Comparison of ENCODE assay signal across 8 cellular contexts in genomic region chr1:72284398-72285073, GRCh38.
DNase-seq lines count a peak whose midpoint lies in the region; ATAC-seq and TF ChIP-seq lines count a peak whose summit lies in the region.

No MANE protein-coding gene starts in this region.

- peaks cover 34% of the 10 kb centered on the region for H3K27me3 ChIP-seq in neutrophil

- peak overlapping the region; percentile 76 for H3K4me3 ChIP-seq in AG04449 (ENCODE audit: low read depth, low read length)
- H3K4me3 ChIP-seq in neutrophil (ENCODE audit: low read depth in 1 of 2, low read length in 1 of 2): peak overlapping the region; percentile 78 to 87

- CTCF ChIA-PET in AG04449 (lab: Yijun Ruan, JAX): interaction anchor here (1.0 kb wide), 1 partner anchor 97 kb away, joined by 3 read pairs; no protein-coding TSS in a partner anchor

- TF ChIP-seq CTCF in AG04449 (IDR thresholded peaks at IDR 0.05; ENCODE audit: insufficient read depth, low read length, missing control alignments): no peak
- TF ChIP-seq CTCF in GM13977 (IDR thresholded peaks at IDR 0.05; ENCODE audit: extremely low read depth, insufficient read depth, missing control alignments): no peak
- no peak for TF ChIP-seq CTCF in neutrophil (IDR thresholded peaks at IDR 0.05)

- no peaks in the 10 kb centered on the region for H3K9me3 ChIP-seq in neutrophil

- no peaks in the 10 kb centered on the region for H3K36me3 ChIP-seq in neutrophil

- in situ Hi-C loops in GM13977 (cut with MboI; ENCODE audit: low pct_unique_long_range_greater_than_20kb, low sequenced_read_pairs, unreplicated experiment): no loop called here

- peak; percentile 70 for ATAC-seq in HG02870 (IDR thresholded peaks at IDR 0.05; ENCODE audit: unreplicated experiment)

- H3K4me1 ChIP-seq in neutrophil (ENCODE audit: control insufficient read depth in 1 of 2, insufficient read depth in 1 of 2, low read depth in 1 of 2, low read length in 1 of 2): peaks cover 27 to 35% of the 10 kb centered on the region in 2 experiments

- DNase-seq in AG04449 (ENCODE audit: low read depth, low spot score) (peak; percentile 99), GM13977 (ENCODE audit: low spot score) (peak; percentile 19), NCI-H1930 (lab: John Stamatoyannopoulos, UW) (peak; percentile 32 to 38), globus pallidus (ENCODE audit: low spot score) (peak; percentile 82), GM19240 (ENCODE audit: insufficient read length, low spot score) (no peak)
- peak; percentile 21 for DNase-seq in activated T-cell treated with anti-CD3 and anti-CD28 coated beads, Interleukin-2, amount 50 U/mL, for 1 hour

- POLR2A ChIA-PET in AG04449 (lab: Yijun Ruan, JAX): interaction anchor here (0.6 to 1.8 kb wide), 5 partner anchors 15 to 155 kb away, joined by 3 to 6 read pairs (median 4); no protein-coding TSS in a partner anchor

- H3K27ac ChIP-seq in neutrophil: peak overlapping the region; percentile 74
